9 cellular contexts compared by ENCODE assay signal in the genomic region with DNA sequence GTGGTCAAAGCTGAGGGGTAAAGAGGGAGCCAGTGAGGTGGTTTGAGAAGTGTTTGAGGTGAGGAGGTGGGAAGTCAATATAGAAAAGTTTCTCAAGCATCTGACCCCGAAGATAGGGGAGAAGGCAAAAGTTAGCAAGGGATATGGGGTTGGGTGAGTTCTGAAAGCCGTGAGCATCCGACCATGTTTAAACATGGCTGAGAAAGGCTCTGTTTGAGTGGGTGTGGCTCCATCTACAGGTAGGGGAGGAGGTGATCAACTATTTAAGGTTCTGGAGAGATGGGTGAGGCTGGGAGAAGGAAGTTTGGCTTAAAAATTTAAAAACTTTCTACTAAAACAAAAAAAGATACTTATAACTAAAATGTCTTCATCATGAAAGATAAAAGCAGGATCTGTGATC.
A peak's percentile ranks its signal among the peaks of the same experiment; 100 is the strongest.
DNase-seq lines count a peak whose midpoint lies in the region; ATAC-seq, FAIRE-seq and TF ChIP-seq lines count a peak whose summit lies in the region.
"Had no signal": no experiment of that assay in that cellular context is flagged by ENCODE, and none has a peak within 500 bp of the region (broad histone marks: within the 10 kb centered on the region; RNA-seq: fewer than 3 reads in every experiment).

No MANE protein-coding gene starts in this region.

- no peak for FAIRE-seq in urothelium cell line (lab: Jason Lieb, UNC)

- 71 to 77% (median 73%) methylated on average over 3 of the region's 3 CpGs for WGBS in spleen, 5 donors

- peak; percentile 58 to 62 for ATAC-seq in activated CD4-positive, CD25-positive, alpha-beta regulatory T cell treated with anti-CD3 and anti-CD28 coated beads, Interleukin-2, amount 50 U/mL, for 24 hours

- no peak overlapping the region for H3K27ac ChIP-seq in spleen

- no peaks in the 10 kb centered on the region for H3K4me1 ChIP-seq in spleen

- TF ChIP-seq POLR2A in spleen (IDR thresholded peaks at IDR 0.05) = no peak

- no peak for DNase-seq in activated CD4-positive, CD25-positive, alpha-beta regulatory T cell (lab: John Stamatoyannopoulos, UW)
- DNase-seq in NCI-H510A (lab: John Stamatoyannopoulos, UW) (peak; percentile 24), choroid plexus epithelial cell (ENCODE audit: low read depth) (peak; percentile 9), SKM-1 treated with dmso at 0.1 percent for 144 hours (lab: John Stamatoyannopoulos, UW; ENCODE audit: unreplicated experiment) (no peak), spleen (no peak), urothelium cell line (ENCODE audit: low spot score) (no peak)
- DNase-seq in stimulated activated CD4-positive, alpha-beta T cell treated with anti-CD3 and anti-CD28 coated beads, Interleukin-4, amount 100 ng/mL, for 1 hour = peak; percentile 5
- DNase-seq: activated B cell treated with CpG ODN at 0.5 μM for 24 hours had no signal

- peaks cover 0 to 5% (median 0%) of the 10 kb centered on the region in 8 donors for H3K9me3 ChIP-seq in spleen

- peak; percentile 10 for TF ChIP-seq CTCF in choroid plexus epithelial cell (conservative IDR thresholded peaks at IDR 0.05; ENCODE audit: low read depth, low read length)
- peak in 1 of 11 experiments; percentile 22 for TF ChIP-seq CTCF in spleen (IDR thresholded peaks at IDR 0.05 in 8 of 11, conservative IDR thresholded peaks at IDR 0.05 in 3 of 11)

- H3K36me3 ChIP-seq in spleen = no peaks in the 10 kb centered on the region

- H3K4me3 ChIP-seq in choroid plexus epithelial cell (ENCODE audit: low read depth, low read length) (no peak overlapping the region), spleen (no peak overlapping the region)

- intact Hi-C loops in spleen (cut with DNase I; ENCODE audit: low total_unique reads) = no loop called here

- H3K27me3 ChIP-seq in spleen (replicated peaks in 1 of 7) = peaks cover 0 to 38% (median 0%) of the 10 kb centered on the region in 7 donors

Comparison
In these comparisons a context has a peak if more than half of its experiments do, and no peak if none do; other contexts are left out.
1. DNase-seq: peak in NCI-H510A (single experiment), choroid plexus epithelial cell (single experiment) and stimulated activated CD4-positive, alpha-beta T cell treated with anti-CD3 and anti-CD28 coated beads, Interleukin-4, amount 100 ng/mL, for 1 hour (single experiment); none in activated CD4-positive, CD25-positive, alpha-beta regulatory T cell (0 of 4), SKM-1 treated with dmso at 0.1 percent for 144 hours (single experiment), spleen (single experiment) and urothelium cell line (single experiment).